23 cellular contexts compared by ENCODE assay signal in the genomic region with DNA sequence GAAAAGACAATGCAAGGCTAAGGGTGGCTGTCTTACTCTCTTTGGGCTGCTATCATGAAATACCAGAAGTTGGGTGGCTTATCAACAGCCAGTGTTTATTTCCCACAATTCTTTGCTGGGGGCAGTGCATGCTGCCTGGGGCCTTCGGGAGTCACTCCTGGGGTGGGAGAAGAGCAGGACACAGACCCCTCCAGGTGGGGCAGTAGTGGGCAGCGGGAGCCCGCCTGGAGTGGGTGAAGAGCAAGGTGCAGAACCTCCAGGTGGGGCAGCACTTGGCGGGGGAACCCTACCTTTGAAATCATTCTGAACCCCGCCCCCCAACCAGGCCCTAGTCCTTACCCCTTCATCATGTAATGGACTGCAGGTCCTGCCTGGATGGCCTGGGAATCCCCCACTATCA.
"Had no signal": no experiment of that assay in that cellular context is flagged by ENCODE, and none has a peak within 500 bp of the region (broad histone marks: within the 10 kb centered on the region; RNA-seq: fewer than 3 reads in every experiment).

No MANE protein-coding gene starts in this region.

- H3K36me3 ChIP-seq: gastrocnemius medialis, heart right ventricle, left ventricle myocardium inferior, lower lobe of right lung, sigmoid colon, stomach, thoracic aorta, transverse colon had no signal

- H3K27ac Mint-ChIP-seq: naive B cell, nephron had no signal

- H3K36me3 Mint-ChIP-seq: naive B cell had no signal

- FAIRE-seq: endometrium had no signal

- H3K27me3 ChIP-seq: sigmoid colon, stomach, transverse colon had no signal

- DNase-seq: effector memory CD4-positive, alpha-beta T cell; gastrocnemius medialis; heart right ventricle; hypothalamus; islet precursor cell; left cardiac atrium; left ventricle myocardium inferior; lower lobe of right lung; mesendoderm; naive B cell; occipital lobe; sigmoid colon; stimulated activated CD4-positive, alpha-beta T cell treated with anti-CD3 and anti-CD28 coated beads, Interleukin-2, amount 100 ng/mL, for 24 hours; stimulated activated CD4-positive, alpha-beta T cell treated with anti-CD3 and anti-CD28 coated beads, Interleukin-4, amount 100 ng/mL, for 4 hours; stimulated activated naive CD4-positive, alpha-beta T cell; stomach; substantia nigra; transverse colon had no signal

- H3K4me1 Mint-ChIP-seq: naive B cell, nephron had no signal

- H3K9me3 Mint-ChIP-seq: nephron had no signal

- H3K27ac ChIP-seq: gastrocnemius medialis, heart right ventricle, left ventricle myocardium inferior, lower lobe of right lung, sigmoid colon, stomach, thoracic aorta, transverse colon had no signal

- H3K4me3 ChIP-seq: gastrocnemius medialis, heart right ventricle, left ventricle myocardium inferior, lower lobe of right lung, sigmoid colon, skin epidermis, stomach, thoracic aorta, transverse colon had no signal

- ATAC-seq: esophagus mucosa, gastrocnemius medialis, heart right ventricle, left cardiac atrium, lower lobe of right lung had no signal

- H3K4me1 ChIP-seq: gastrocnemius medialis, heart right ventricle, left ventricle myocardium inferior, lower lobe of right lung, stomach, transverse colon had no signal

- H3K4me3 Mint-ChIP-seq: naive B cell, nephron had no signal

- H3K9me3 ChIP-seq: gastrocnemius medialis, left ventricle myocardium inferior, lower lobe of right lung, stomach, thoracic aorta, transverse colon had no signal
